In genomic region chr14:68807148-68807600, GRCh38 we compare ENCODE assay signal across 8 cellular contexts.
DNase-seq lines count a peak whose midpoint lies in the region; ATAC-seq lines count a peak whose summit lies in the region.

No MANE protein-coding gene starts in this region.

- H3K4me3 Mint-ChIP-seq in stimulated activated memory B cell treated with anti-CD40 and anti-IgM and Interleukin-4, amounts not matched to agents 10 μg/mL and 1 μg/mL and 100 μg/mL, for 72 hours, result peak overlapping the region; percentile 35

- H3K9me3 Mint-ChIP-seq in stimulated activated memory B cell treated with anti-CD40 and anti-IgM and Interleukin-4, amounts not matched to agents 10 μg/mL and 1 μg/mL and 100 μg/mL, for 72 hours, result peaks cover 1% of the 10 kb centered on the region

- DNase-seq in AG08396 (ENCODE audit: low spot score) (peak; percentile 87), amniotic epithelial cell (ENCODE audit: low read depth) (peak; percentile 93), iris pigment epithelial cell (ENCODE audit: low read depth) (peak; percentile 79), NCI-H128 (lab: John Stamatoyannopoulos, UW; ENCODE audit: unreplicated experiment) (no peak)
- no peak for DNase-seq in stimulated activated CD4-positive, alpha-beta T cell treated with anti-CD3 and anti-CD28 coated beads, Interleukin-4, amount 100 ng/mL, for 1 hour

- no peaks in the 10 kb centered on the region for H3K27me3 Mint-ChIP-seq in stimulated activated memory B cell treated with anti-CD40 and anti-IgM and Interleukin-4, amounts not matched to agents 10 μg/mL and 1 μg/mL and 100 μg/mL, for 72 hours

- H3K36me3 Mint-ChIP-seq in stimulated activated memory B cell treated with anti-CD40 and anti-IgM and Interleukin-4, amounts not matched to agents 10 μg/mL and 1 μg/mL and 100 μg/mL, for 72 hours, result peaks cover 2% of the 10 kb centered on the region

- peak overlapping the region; percentile 92 for H3K27ac Mint-ChIP-seq in stimulated activated memory B cell treated with anti-CD40 and anti-IgM and Interleukin-4, amounts not matched to agents 10 μg/mL and 1 μg/mL and 100 μg/mL, for 72 hours

- peaks cover 70% of the 10 kb centered on the region for H3K4me1 Mint-ChIP-seq in stimulated activated memory B cell treated with anti-CD40 and anti-IgM and Interleukin-4, amounts not matched to agents 10 μg/mL and 1 μg/mL and 100 μg/mL, for 72 hours

- ATAC-seq in HG03354 (IDR thresholded peaks at IDR 0.05; ENCODE audit: poor library complexity, severe bottlenecking, unreplicated experiment), result peak; percentile 41
- ATAC-seq in stimulated activated memory B cell treated with anti-CD40 and anti-IgM and Interleukin-4, amounts not matched to agents 10 μg/mL and 1 μg/mL and 100 μg/mL, for 72 hours, result peak; percentile 88
- ATAC-seq in GM19395 (IDR thresholded peaks at IDR 0.05; ENCODE audit: unreplicated experiment), result no peak

Comparison
In these comparisons a context has a peak if more than half of its experiments do, and no peak if none do; other contexts are left out.
1. DNase-seq: peak in AG08396 (single experiment), amniotic epithelial cell (single experiment) and iris pigment epithelial cell (single experiment); none in stimulated activated CD4-positive, alpha-beta T cell treated with anti-CD3 and anti-CD28 coated beads, Interleukin-4, amount 100 ng/mL, for 1 hour (single experiment) and NCI-H128 (single experiment).